Comparison of ENCODE assay signal across 9 cellular contexts in genomic region chr2:237227190-237227988, GRCh38.
A peak's percentile ranks its signal among the peaks of the same experiment; 100 is the strongest.
DNase-seq lines count a peak whose midpoint lies in the region; ATAC-seq lines count a peak whose summit lies in the region.
"Had no signal": no experiment of that assay in that cellular context is flagged by ENCODE, and none has a peak within 500 bp of the region (broad histone marks: within the 10 kb centered on the region; RNA-seq: fewer than 3 reads in every experiment).

No MANE protein-coding gene starts in this region.

- H3K4me3 Mint-ChIP-seq in activated T-cell treated with anti-CD3 and anti-CD28 coated beads, Interleukin-2, amount 50 U/mL, for 24 hours = no peak overlapping the region
- no peak overlapping the region for H3K4me3 Mint-ChIP-seq in activated T-cell treated with anti-CD3 and anti-CD28 coated beads, Interleukin-2, amount 50 U/mL, for 4 hours
- H3K4me3 Mint-ChIP-seq in stimulated activated naive CD8-positive, alpha-beta T cell treated with anti-CD3 and anti-CD28 coated beads, Interleukin-15, amount 100 ng/mL, for 72 hours = no peak overlapping the region
- H3K4me3 Mint-ChIP-seq: activated B cell treated with CpG ODN at 0.5 μM for 24 hours had no signal

- ATAC-seq in activated T-cell treated with anti-CD3 and anti-CD28 coated beads, Interleukin-2, amount 50 U/mL, for 4 hours = peak; percentile 82 to 91
- peak; percentile 87 for ATAC-seq in stimulated activated naive CD8-positive, alpha-beta T cell treated with anti-CD3 and anti-CD28 coated beads, Interleukin-15, amount 100 ng/mL, for 72 hours
- no peak for ATAC-seq in HG03378 (IDR thresholded peaks at IDR 0.05; ENCODE audit: unreplicated experiment)
- no peak for ATAC-seq in GM21825 (IDR thresholded peaks at IDR 0.05; ENCODE audit: unreplicated experiment)
- ATAC-seq in GM18502 (IDR thresholded peaks at IDR 0.05; ENCODE audit: poor library complexity, unreplicated experiment) = no peak

- no peak overlapping the region for H3K27ac Mint-ChIP-seq in activated T-cell treated with anti-CD3 and anti-CD28 coated beads, Interleukin-2, amount 50 U/mL, for 24 hours
- H3K27ac Mint-ChIP-seq in stimulated activated naive CD8-positive, alpha-beta T cell treated with anti-CD3 and anti-CD28 coated beads, Interleukin-15, amount 100 ng/mL, for 72 hours = peak overlapping the region in 1 of 2 donors; percentile 49
- H3K27ac Mint-ChIP-seq: activated B cell treated with CpG ODN at 0.5 μM for 24 hours had no signal

- H3K4me1 Mint-ChIP-seq in activated T-cell treated with anti-CD3 and anti-CD28 coated beads, Interleukin-2, amount 50 U/mL, for 24 hours (ENCODE audit: low read depth) = peaks cover 14% of the 10 kb centered on the region
- peaks cover 5% of the 10 kb centered on the region for H3K4me1 Mint-ChIP-seq in activated T-cell treated with anti-CD3 and anti-CD28 coated beads, Interleukin-2, amount 50 U/mL, for 4 hours (ENCODE audit: low read depth)
- peaks cover 8% of the 10 kb centered on the region for H3K4me1 Mint-ChIP-seq in stimulated activated naive CD8-positive, alpha-beta T cell treated with anti-CD3 and anti-CD28 coated beads, Interleukin-15, amount 100 ng/mL, for 72 hours
- H3K4me1 Mint-ChIP-seq: activated B cell treated with CpG ODN at 0.5 μM for 24 hours had no signal

- H3K27me3 Mint-ChIP-seq in activated T-cell treated with anti-CD3 and anti-CD28 coated beads, Interleukin-2, amount 50 U/mL, for 24 hours = peaks cover 48% of the 10 kb centered on the region
- H3K27me3 Mint-ChIP-seq in activated T-cell treated with anti-CD3 and anti-CD28 coated beads, Interleukin-2, amount 50 U/mL, for 4 hours (ENCODE audit: low read depth) = peaks cover 22% of the 10 kb centered on the region
- H3K27me3 Mint-ChIP-seq in stimulated activated naive CD8-positive, alpha-beta T cell treated with anti-CD3 and anti-CD28 coated beads, Interleukin-15, amount 100 ng/mL, for 72 hours = peaks cover 42% of the 10 kb centered on the region
- H3K27me3 Mint-ChIP-seq: activated B cell treated with CpG ODN at 0.5 μM for 24 hours had no signal

- H3K9me3 Mint-ChIP-seq in activated T-cell treated with anti-CD3 and anti-CD28 coated beads, Interleukin-2, amount 50 U/mL, for 24 hours = no peaks in the 10 kb centered on the region
- H3K9me3 Mint-ChIP-seq in activated T-cell treated with anti-CD3 and anti-CD28 coated beads, Interleukin-2, amount 50 U/mL, for 4 hours = no peaks in the 10 kb centered on the region
- peaks cover 0 to 5% of the 10 kb centered on the region in 2 donors for H3K9me3 Mint-ChIP-seq in stimulated activated naive CD8-positive, alpha-beta T cell treated with anti-CD3 and anti-CD28 coated beads, Interleukin-15, amount 100 ng/mL, for 72 hours
- H3K9me3 Mint-ChIP-seq: activated B cell treated with CpG ODN at 0.5 μM for 24 hours had no signal

- peak; percentile 37 for DNase-seq in activated T-cell treated with anti-CD3 and anti-CD28 coated beads, Interleukin-2, amount 50 U/mL, for 24 hours
- DNase-seq in activated T-cell treated with anti-CD3 and anti-CD28 coated beads for 4 hours (no peak), foreskin melanocyte (peak; percentile 96)
- DNase-seq in activated T-cell treated with anti-CD3 and anti-CD28 coated beads, Interleukin-2, amount 50 U/mL, for 4 hours = no peak
- peak in 1 of 2 donors; percentile 11 for DNase-seq in stimulated activated naive CD8-positive, alpha-beta T cell treated with anti-CD3 and anti-CD28 coated beads, Interleukin-15, amount 100 ng/mL, for 72 hours
- DNase-seq: activated B cell treated with CpG ODN at 0.5 μM for 24 hours had no signal

- H3K36me3 Mint-ChIP-seq in activated T-cell treated with anti-CD3 and anti-CD28 coated beads, Interleukin-2, amount 50 U/mL, for 24 hours (ENCODE audit: low read depth) = no peaks in the 10 kb centered on the region
- H3K36me3 Mint-ChIP-seq in activated T-cell treated with anti-CD3 and anti-CD28 coated beads, Interleukin-2, amount 50 U/mL, for 4 hours (ENCODE audit: insufficient read depth) = no peaks in the 10 kb centered on the region

Comparison
In these comparisons a context has a peak if more than half of its experiments do, and no peak if none do; other contexts are left out.
1. DNase-seq: peak in activated T-cell treated with anti-CD3 and anti-CD28 coated beads, Interleukin-2, amount 50 U/mL, for 24 hours (single experiment) and foreskin melanocyte (single experiment); none in activated T-cell treated with anti-CD3 and anti-CD28 coated beads for 4 hours (single experiment) and activated T-cell treated with anti-CD3 and anti-CD28 coated beads, Interleukin-2, amount 50 U/mL, for 4 hours (single experiment).
2. ATAC-seq: peak in activated T-cell treated with anti-CD3 and anti-CD28 coated beads, Interleukin-2, amount 50 U/mL, for 4 hours (2 of 2) and stimulated activated naive CD8-positive, alpha-beta T cell treated with anti-CD3 and anti-CD28 coated beads, Interleukin-15, amount 100 ng/mL, for 72 hours (single experiment); none in HG03378 (single experiment), GM21825 (single experiment) and GM18502 (single experiment).